13 cellular contexts compared by ENCODE assay signal in the genomic region with DNA sequence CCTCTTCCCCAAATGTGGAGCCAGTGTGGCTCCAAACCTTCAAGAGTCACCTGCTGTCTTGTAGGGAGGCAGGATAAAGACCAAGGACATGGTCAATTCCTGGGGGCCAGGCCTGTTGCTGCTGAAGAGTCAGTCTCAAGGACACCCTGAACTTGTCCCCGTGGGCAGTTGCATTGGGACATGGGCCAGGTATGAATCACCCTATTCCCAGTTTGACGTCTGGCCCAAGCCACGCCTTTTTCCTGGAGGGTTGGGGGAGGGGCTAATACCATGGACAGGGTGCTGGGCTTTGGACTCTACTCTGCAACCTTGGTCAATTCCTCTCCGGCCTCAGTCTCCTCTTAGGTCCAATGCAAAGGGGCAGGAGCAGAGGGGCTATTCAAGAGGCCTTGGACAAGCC. TPM values are rescaled to one million over a fixed set of nuclear protein-coding genes. Genes with fewer than 3 reads are reported as not detected.
DNase-seq lines count a peak whose midpoint lies in the region; ATAC-seq, FAIRE-seq and TF ChIP-seq lines count a peak whose summit lies in the region.
"Had no signal": no experiment of that assay in that cellular context is flagged by ENCODE, and none has a peak within 500 bp of the region (broad histone marks: within the 10 kb centered on the region; RNA-seq: fewer than 3 reads in every experiment).

No MANE protein-coding gene starts in this region.

- H3K27me3 ChIP-seq in adrenal gland (no peaks in the 10 kb centered on the region), right cardiac atrium (ENCODE audit: control insufficient read depth, insufficient read depth) (no peaks in the 10 kb centered on the region)
- H3K27me3 ChIP-seq: neutrophil had no signal

- peak; percentile 39 to 78 for ATAC-seq in right cardiac atrium
- no peak for ATAC-seq in GM18511 (IDR thresholded peaks at IDR 0.05; ENCODE audit: unreplicated experiment)
- ATAC-seq: Panc1 had no signal

- 16 to 29% (median 23%) methylated on average over 3 to 4 of the region's 4 CpGs for WGBS in adrenal gland, 4 donors
- 24% methylated on average over 4 of the region's 4 CpGs for WGBS in right cardiac atrium

- no peak for TF ChIP-seq POLR2A in adrenal gland (IDR thresholded peaks at IDR 0.05)

- no peak for FAIRE-seq in urothelium cell line (lab: Jason Lieb, UNC)
- FAIRE-seq: GM19239 had no signal

- H3K9me3 ChIP-seq in adrenal gland (replicated peaks in 1 of 3) (no peaks in the 10 kb centered on the region), right cardiac atrium (ENCODE audit: control insufficient read depth, low read length) (no peaks in the 10 kb centered on the region)
- H3K9me3 ChIP-seq: neutrophil had no signal

- peak; percentile 36 to 58 for DNase-seq in SHP77 (lab: John Stamatoyannopoulos, UW)
- DNase-seq in SHP77 treated with DMSO at 0.1 percent for 48 hours (lab: John Stamatoyannopoulos, UW) = no peak
- peak; percentile 93 to 96 (median 95) for DNase-seq in adrenal gland
- DNase-seq in right cardiac atrium = peak in 1 of 3 donors; percentile 41
- DNase-seq in urothelium cell line (ENCODE audit: low spot score) = peak; percentile 71
- no peak for DNase-seq in NCI-H146 treated with DMSO at 0.1 percent for 48 hours (lab: John Stamatoyannopoulos, UW; ENCODE audit: unreplicated experiment)
- no peak for DNase-seq in glomerular visceral epithelial cell (ENCODE audit: extremely low spot score)
- DNase-seq: activated CD4-positive, CD25-positive, alpha-beta regulatory T cell treated with anti-CD3 and anti-CD28 coated beads, Interleukin-2, amount 50 U/mL, for 72 hours; effector CD8-positive, alpha-beta T cell had no signal

- peak overlapping the region in 4 of 5 donors; percentile 5 to 91 (median 37) for H3K27ac ChIP-seq in adrenal gland
- H3K27ac ChIP-seq in right cardiac atrium (ENCODE audit: low read length) = no peak overlapping the region
- H3K27ac ChIP-seq: neutrophil had no signal

- intact Hi-C loops in adrenal gland (cut with DNase I) (no loop called here), right cardiac atrium (cut with DNase I) (no loop called here)

- no peak for TF ChIP-seq CTCF in adrenal gland (IDR thresholded peaks at IDR 0.05)

- H3K4me3 ChIP-seq in adrenal gland (no peak overlapping the region), right cardiac atrium (ENCODE audit: low read length) (no peak overlapping the region)

- no peaks in the 10 kb centered on the region for H3K36me3 ChIP-seq in adrenal gland (replicated peaks in 1 of 2)
- H3K36me3 ChIP-seq: neutrophil had no signal

- H3K4me1 ChIP-seq in adrenal gland (replicated peaks in 1 of 2) (peaks cover 0 to 15% of the 10 kb centered on the region in 2 donors), right cardiac atrium (ENCODE audit: control insufficient read depth, insufficient read depth, low read length) (no peaks in the 10 kb centered on the region)

RNA-seq across cellular contexts. Expression of a gene that starts 10.4 kb away (rescaled TPM):
- total RNA-seq in adrenal gland = 1 to 10 TPM in 6 of 8 donors, under 1 TPM in 2; 0.58 to 3.0 (median 1.6) TPM
- 1 to 10 TPM in 2 of 3 donors, under 1 TPM in 1; 0.37 to 1.6 (median 1.0) TPM for polyA plus RNA-seq in adrenal gland
- under 1 TPM; 0.14 to 0.24 (median 0.17) TPM for total RNA-seq in right cardiac atrium
- 0.36 TPM for polyA plus RNA-seq in right cardiac atrium

Comparison
In these comparisons a context has a peak if more than half of its experiments do, and no peak if none do; other contexts are left out.
1. DNase-seq: peak in SHP77 (2 of 2), adrenal gland (7 of 7) and urothelium cell line (single experiment); none in SHP77 treated with DMSO at 0.1 percent for 48 hours (single experiment), NCI-H146 treated with DMSO at 0.1 percent for 48 hours (single experiment) and glomerular visceral epithelial cell (single experiment).